In the genomic region with DNA sequence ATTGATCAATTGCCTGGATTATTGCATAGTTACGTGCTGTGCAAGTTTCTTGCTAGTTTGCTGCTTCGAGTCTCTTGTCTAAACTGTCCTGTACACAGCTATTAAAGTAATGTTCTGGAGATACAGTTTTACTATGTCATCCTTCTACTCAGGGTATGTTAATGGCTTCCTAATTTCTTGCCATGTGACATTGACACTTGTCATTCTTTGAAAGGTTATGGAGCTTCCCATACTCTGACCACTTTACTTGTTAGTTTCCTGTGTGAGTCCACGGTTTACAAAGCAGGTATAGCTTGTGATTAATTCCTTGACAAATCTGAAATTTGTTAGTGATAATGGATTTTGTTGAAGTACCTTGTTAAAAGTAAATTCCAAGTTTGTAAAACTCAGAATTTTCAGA, we compare ENCODE assay signal across 26 cellular contexts.
"Had no signal": no experiment of that assay in that cellular context is flagged by ENCODE, and none has a peak within 500 bp of the region (broad histone marks: within the 10 kb centered on the region; RNA-seq: fewer than 3 reads in every experiment).

No MANE protein-coding gene starts in this region.

- FAIRE-seq: kidney had no signal

- H3K9me3 ChIP-seq: esophagus squamous epithelium, gastroesophageal sphincter, neutrophil, psoas muscle, spleen, tibial nerve, upper lobe of right lung had no signal

- DNase-seq: cortex of kidney; dorsolateral prefrontal cortex; effector CD8-positive, alpha-beta T cell; esophagus squamous epithelium; foreskin fibroblast; glutamatergic neuron; immature natural killer cell; kidney; left cardiac atrium; left ventricle myocardium superior; mesenchymal stem cell; naive B cell; psoas muscle; retina; spleen; stimulated activated CD4-positive, alpha-beta T cell treated with anti-CD3 and anti-CD28 coated beads, Interleukin-2, amount 100 ng/mL, for 24 hours; stimulated activated CD4-positive, alpha-beta T cell treated with anti-CD3 and anti-CD28 coated beads, Interleukin-4, amount 100 ng/mL, for 4 hours; stimulated activated naive CD4-positive, alpha-beta T cell treated with Interleukin-2 at 50 U/mL for 16 hours; upper lobe of right lung had no signal

- H3K27ac Mint-ChIP-seq: immature natural killer cell had no signal

- H3K36me3 ChIP-seq: esophagus squamous epithelium, gastroesophageal sphincter, neutrophil, spleen, tibial nerve, upper lobe of right lung had no signal

- ATAC-seq: gastroesophageal sphincter, left cardiac atrium, left ventricle myocardium superior, psoas muscle, sciatic nerve, upper lobe of right lung had no signal

- H3K4me3 Mint-ChIP-seq: central memory CD8-positive, alpha-beta T cell; immature natural killer cell; naive B cell had no signal

- H3K27me3 Mint-ChIP-seq: central memory CD8-positive, alpha-beta T cell; naive B cell had no signal

- H3K36me3 Mint-ChIP-seq: immature natural killer cell, naive B cell had no signal

- H3K27me3 ChIP-seq: dorsolateral prefrontal cortex, esophagus squamous epithelium, gastroesophageal sphincter, neutrophil, spleen, tibial nerve, upper lobe of right lung had no signal

- H3K4me1 ChIP-seq: upper lobe of right lung had no signal

- H3K27ac ChIP-seq: epithelial cell of prostate, esophagus squamous epithelium, gastroesophageal sphincter, neutrophil, psoas muscle, spleen, tibial nerve, upper lobe of right lung had no signal

- H3K9me3 Mint-ChIP-seq: central memory CD8-positive, alpha-beta T cell; immature natural killer cell; naive B cell had no signal

- H3K4me3 ChIP-seq: esophagus squamous epithelium, gastroesophageal sphincter, lung, psoas muscle, spleen, tibial nerve, upper lobe of right lung had no signal
